1 cellular context compared by ENCODE assay signal in genomic region chr17:42886283-42887176, GRCh38.
TF ChIP-seq lines count a peak whose summit lies in the region.

No MANE protein-coding gene starts in this region.

TF ChIP-seq in HepG2, 621 proteins besides CTCF, POLR2A, EP300 and RAD21 (continued from another document and continues in another):
- TF ChIP-seq BATF2 (CRISPR knock-in tag; IDR thresholded peaks at IDR 0.05) = no peak; the same call in 1 of the 2 replicates
- TF ChIP-seq AHR (CRISPR knock-in tag; IDR thresholded peaks at IDR 0.05) = no peak; the same call in 1 of the 2 replicates
- peak; percentile 21 to 71; a peak in 1 of 4 replicates for TF ChIP-seq HMGXB4 (CRISPR knock-in tag; IDR thresholded peaks at IDR 0.05; ENCODE audit: borderline replicate concordance in 1 of 2, low read depth in 1 of 2)
- TF ChIP-seq SATB2 (CRISPR knock-in tag; IDR thresholded peaks at IDR 0.05) = no peak
- TF ChIP-seq ZNF10 (CRISPR knock-in tag; IDR thresholded peaks at IDR 0.05; ENCODE audit: borderline replicate concordance, low read depth) = no peak
- no peak for TF ChIP-seq STAT5B (CRISPR knock-in tag; IDR thresholded peaks at IDR 0.05)
- no peak for TF ChIP-seq GPN1 (CRISPR knock-in tag; IDR thresholded peaks at IDR 0.05; ENCODE audit: borderline replicate concordance)
- 0 out of 2 replicates have a peak, but pooled peaks have one; percentile 30 for TF ChIP-seq ZBTB8A (CRISPR knock-in tag; IDR thresholded peaks at IDR 0.05; ENCODE audit: borderline replicate concordance, low read depth)
- TF ChIP-seq ZNF557 (CRISPR knock-in tag; IDR thresholded peaks at IDR 0.05) = 0 out of 2 replicates have a peak, but pooled peaks have one; percentile 59
- TF ChIP-seq ZNF326 (CRISPR knock-in tag; IDR thresholded peaks at IDR 0.05; ENCODE audit: borderline replicate concordance) = no peak
- peak; percentile 94 for TF ChIP-seq NR2F6 (IDR thresholded peaks at IDR 0.05)
- peak; percentile 92 for TF ChIP-seq NR2F6 (CRISPR knock-in tag; IDR thresholded peaks at IDR 0.05)
- TF ChIP-seq ZNF576 (CRISPR knock-in tag; IDR thresholded peaks at IDR 0.05) = no peak
- TF ChIP-seq ZBTB21 (CRISPR knock-in tag; IDR thresholded peaks at IDR 0.05) = no peak
- peak; percentile 81; the same call in 1 of the 2 replicates for TF ChIP-seq POGK (CRISPR knock-in tag; conservative IDR thresholded peaks at IDR 0.05)
- TF ChIP-seq ZNF263 (CRISPR knock-in tag; IDR thresholded peaks at IDR 0.05) = peak; percentile 47; the same call in 1 of the 2 replicates
- peak; percentile 30 for TF ChIP-seq ZBTB37 (CRISPR knock-in tag; IDR thresholded peaks at IDR 0.05)
- TF ChIP-seq SNAI1 (CRISPR knock-in tag; IDR thresholded peaks at IDR 0.05; ENCODE audit: borderline replicate concordance) = no peak
- no peak for TF ChIP-seq ZNF713 (CRISPR knock-in tag; IDR thresholded peaks at IDR 0.05)
- peak; percentile 70; the same call in 1 of the 2 replicates for TF ChIP-seq ZNF784 (CRISPR knock-in tag; IDR thresholded peaks at IDR 0.05; ENCODE audit: borderline replicate concordance)
- no peak for TF ChIP-seq TEF (CRISPR knock-in tag; IDR thresholded peaks at IDR 0.05)
- peak; percentile 82; the same call in 1 of the 2 replicates for TF ChIP-seq KDM1A (CRISPR knock-in tag; IDR thresholded peaks at IDR 0.05)
- TF ChIP-seq ZNF800 (CRISPR knock-in tag; IDR thresholded peaks at IDR 0.05) = peak; percentile 56; the same call in 1 of the 2 replicates
- no peak for TF ChIP-seq TP53 (CRISPR knock-in tag; conservative IDR thresholded peaks at IDR 0.05)
- peak; percentile 85 for TF ChIP-seq ZNF574 (CRISPR knock-in tag; IDR thresholded peaks at IDR 0.05)
- TF ChIP-seq PAWR (CRISPR knock-in tag; IDR thresholded peaks at IDR 0.05; ENCODE audit: borderline replicate concordance) = no peak
- 0 out of 2 replicates have a peak, but pooled peaks have one; percentile 20 for TF ChIP-seq RERE (CRISPR knock-in tag; IDR thresholded peaks at IDR 0.05; ENCODE audit: low read depth)
- peak; percentile 34; the same call in 1 of the 2 replicates for TF ChIP-seq REPIN1 (CRISPR knock-in tag; IDR thresholded peaks at IDR 0.05; ENCODE audit: borderline replicate concordance, low read depth)
- TF ChIP-seq ZFP37 (CRISPR knock-in tag; IDR thresholded peaks at IDR 0.05; ENCODE audit: borderline replicate concordance) = 0 out of 2 replicates have a peak, but pooled peaks have one; percentile 22
- 0 out of 2 replicates have a peak, but pooled peaks have one; percentile 40 for TF ChIP-seq PHF20 (CRISPR knock-in tag; IDR thresholded peaks at IDR 0.05)
- TF ChIP-seq ZNF7 (CRISPR knock-in tag; IDR thresholded peaks at IDR 0.05) = no peak
- TF ChIP-seq MTERF4 (CRISPR knock-in tag; IDR thresholded peaks at IDR 0.05) = no peak; the same call in none of the 2 replicates
- peak; percentile 96 for TF ChIP-seq ESRRA (CRISPR knock-in tag; IDR thresholded peaks at IDR 0.05; ENCODE audit: low read depth)
